Comparison of ENCODE assay signal across 8 cellular contexts in the genomic region with DNA sequence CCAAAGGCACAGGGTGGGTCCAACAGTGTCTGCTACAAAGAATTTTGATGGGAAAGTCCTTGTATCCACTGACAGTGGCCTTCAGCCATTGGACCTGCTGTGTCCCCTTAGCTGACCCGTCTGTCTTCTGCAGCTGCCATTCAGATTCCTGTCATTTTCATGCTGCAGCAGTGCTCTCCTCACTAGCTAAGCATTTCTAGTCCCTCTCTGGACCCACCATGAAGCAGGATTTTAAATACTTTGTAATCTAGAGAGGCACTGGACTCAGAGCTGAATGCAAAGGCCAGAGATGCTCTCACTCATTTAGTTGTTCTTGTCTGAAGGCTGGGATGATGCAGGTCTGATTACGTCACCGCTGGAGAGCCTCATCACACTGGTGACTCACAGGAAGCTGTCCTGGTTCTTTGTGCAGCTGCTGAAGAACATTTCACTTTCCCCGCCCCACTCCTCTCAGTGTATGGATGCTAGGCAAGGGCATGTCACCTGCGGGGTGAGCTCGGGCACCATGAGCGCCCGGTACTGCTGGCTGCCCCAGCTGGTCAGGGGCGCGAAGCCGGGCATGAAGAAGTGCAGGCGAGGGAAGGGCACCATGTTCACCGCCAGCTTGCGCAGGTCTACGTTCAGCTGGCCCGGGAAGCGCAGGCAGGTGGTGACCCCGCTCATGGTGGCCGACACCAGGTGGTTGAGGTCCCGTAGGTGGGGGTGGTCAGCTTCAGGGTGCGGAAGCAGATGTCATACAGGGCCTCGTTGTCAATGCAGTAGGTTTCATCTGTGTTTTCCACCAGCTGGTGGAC. TPM values are rescaled to one million over a fixed set of nuclear protein-coding genes. Genes with fewer than 3 reads are reported as not detected.
DNase-seq lines count a peak whose midpoint lies in the region; ATAC-seq, FAIRE-seq and TF ChIP-seq lines count a peak whose summit lies in the region.
"Had no signal": no experiment of that assay in that cellular context is flagged by ENCODE, and none has a peak within 500 bp of the region (broad histone marks: within the 10 kb centered on the region; RNA-seq: fewer than 3 reads in every experiment).

No MANE protein-coding gene starts in this region.

- TF ChIP-seq POLR2A in K562 (conservative IDR thresholded peaks at IDR 0.05) = no peak

- H4K20me1 ChIP-seq in PC-3 (ENCODE audit: low read length) (no peaks in the 10 kb centered on the region), K562 (replicated peaks; ENCODE audit: control insufficient read depth, insufficient read depth, low read length) (no peaks in the 10 kb centered on the region)

- peak; percentile 66; the same call in 1 of the 2 replicates for TF ChIP-seq EP300 in K562 (IDR thresholded peaks at IDR 0.05; ENCODE audit: low read length)

- BruUV-seq in PC-3 (replicated peaks; lab: Mats Ljungman, UMichigan) (no TSS peak), K562 (replicated peaks; lab: Mats Ljungman, UMichigan) (no TSS peak)

- no peaks in the 10 kb centered on the region for H3K27me3 ChIP-seq in PC-3 (ENCODE audit: low read length)
- H3K27me3 ChIP-seq in K562 (ENCODE audit: control insufficient read depth in 2 of 2, insufficient read depth in 2 of 2, low read length in 2 of 2) = peaks cover 0 to 4% of the 10 kb centered on the region in 2 experiments; a peak in 1 of 5 replicates

- DNase-seq in PC-3 (peak; percentile 62), K562 (ENCODE audit: extremely low read depth in 1 of 4, low spot score in 3 of 4) (peak; percentile 76 to 91 (median 83)), non-pigmented ciliary epithelial cell (ENCODE audit: low read depth) (peak; percentile 84), UCSD-AML1 (lab: John Stamatoyannopoulos, UW; ENCODE audit: unreplicated experiment) (no peak)

- POLR2A ChIA-PET in HEK293 (lab: Yijun Ruan, JAX) (interaction anchor here (1.1 to 2.3 kb wide), 7 partner anchors 11 to 50 kb away, joined by 3 to 20 read pairs (median 7); a partner anchor contains a TSS), PC-3 (lab: Charles Lee; ENCODE audit: unreplicated experiment) (no interaction called here), K562 (lab: Yijun Ruan, JAX) (interaction anchor here (0.6 to 1.6 kb wide), 10 partner anchors 11 to 82 kb away, joined by 3 to 9 read pairs (median 3); no protein-coding TSS in a partner anchor)

- H3K9me3 ChIP-seq in HEK293 (ENCODE audit: control insufficient read depth, insufficient read depth, low read depth, low read length) = no peaks in the 10 kb centered on the region
- no peaks in the 10 kb centered on the region for H3K9me3 ChIP-seq in PC-3 (ENCODE audit: low read length)
- no peaks in the 10 kb centered on the region for H3K9me3 ChIP-seq in K562 (replicated peaks; ENCODE audit: control insufficient read depth, insufficient read depth, low read depth, low read length)

- H3K9me1 ChIP-seq in K562 (ENCODE audit: control insufficient read depth, insufficient read depth, low read length) = no peaks in the 10 kb centered on the region

- H3K9ac ChIP-seq in PC-3 (ENCODE audit: low read length) = no peak overlapping the region
- H3K9ac ChIP-seq in K562 (ENCODE audit: insufficient read depth in 1 of 2, low read depth in 2 of 2, low read length in 2 of 2) = no peak overlapping the region
- H3K9ac ChIP-seq: KMS-11 had no signal

- ATAC-seq in PC-3 (peak; percentile 74), K562 (peak; percentile 94), GM18868 (IDR thresholded peaks at IDR 0.05; ENCODE audit: unreplicated experiment) (no peak), HG03378 (IDR thresholded peaks at IDR 0.05; ENCODE audit: unreplicated experiment) (no peak)

- H2AFZ ChIP-seq in PC-3 (ENCODE audit: low read length) (no peak overlapping the region), K562 (ENCODE audit: low read depth, low read length) (peak overlapping the region; percentile 77; the same call in 1 of the 2 replicates)

- H3K4me1 ChIP-seq in HEK293 (ENCODE audit: control insufficient read depth, insufficient read depth, low read length) (peaks cover 4% of the 10 kb centered on the region; the same call in 1 of the 2 replicates), PC-3 (ENCODE audit: insufficient read depth, low read length) (peaks cover 10% of the 10 kb centered on the region; the same call in 1 of the 2 replicates), K562 (replicated peaks in 1 of 2; ENCODE audit: control insufficient read depth in 2 of 2, insufficient read depth in 2 of 2, low read length in 2 of 2) (peaks cover 34 to 46% of the 10 kb centered on the region in 2 experiments)

- no peak overlapping the region for H3K4me2 ChIP-seq in PC-3 (ENCODE audit: low read length)
- H3K4me2 ChIP-seq in K562 (ENCODE audit: insufficient read depth, low read length) = no peak overlapping the region; the same call in 1 of the 2 replicates
- H3K4me2 ChIP-seq: KMS-11 had no signal

- no peak overlapping the region for H3K4me3 ChIP-seq in HEK293 (ENCODE audit: low read depth, low read length)
- H3K4me3 ChIP-seq in PC-3 (ENCODE audit: low read length) = no peak overlapping the region
- no peak overlapping the region for H3K4me3 ChIP-seq in K562

- H3K79me2 ChIP-seq in PC-3 (ENCODE audit: low read length) = no peaks in the 10 kb centered on the region
- no peaks in the 10 kb centered on the region; the same call in 2 of the 3 replicates for H3K79me2 ChIP-seq in K562 (ENCODE audit: control insufficient read depth, insufficient read depth, low read length)

- H3K36me3 ChIP-seq in HEK293 (ENCODE audit: control insufficient read depth in 2 of 2, insufficient read depth in 1 of 2, low read length in 2 of 2) (no peaks in the 10 kb centered on the region), PC-3 (ENCODE audit: low read depth, low read length) (no peaks in the 10 kb centered on the region), K562 (ENCODE audit: control insufficient read depth, insufficient read depth, low read length) (no peaks in the 10 kb centered on the region)

- in situ Hi-C loops in K562 (cut with MboI) = no loop called here

- H3K27ac ChIP-seq in HEK293 (ENCODE audit: extremely low read depth, low read depth, low read length) = no peak overlapping the region
- no peak overlapping the region for H3K27ac ChIP-seq in PC-3 (ENCODE audit: low read length)
- peak overlapping the region; percentile 31; the same call in 1 of the 3 replicates for H3K27ac ChIP-seq in K562 (ENCODE audit: extremely low read depth, low read depth, low read length)
- H3K27ac ChIP-seq: KMS-11 had no signal

- 47% methylated on average over 21 of the region's 22 CpGs for WGBS in K562 (ENCODE audit: insufficient coverage, low coverage, missing lambda C conversion rate)

- H3K9me2 ChIP-seq in PC-3 (replicated peaks; ENCODE audit: low read length) = no peaks in the 10 kb centered on the region

- TF ChIP-seq RAD21 in K562 (CRISPR knock-in tag; conservative IDR thresholded peaks at IDR 0.05 in 1 of 2, IDR thresholded peaks at IDR 0.05 in 1 of 2) = no peak

- CTCF ChIA-PET in HEK293 (lab: Yijun Ruan, JAX) (interaction anchor here (0.7 to 0.8 kb wide), 4 partner anchors 11 to 67 kb away, joined by 3 to 4 read pairs (median 3); no protein-coding TSS in a partner anchor), PC-3 (lab: Charles Lee) (no interaction called here), K562 (lab: Yijun Ruan, JAX; ENCODE audit: low intra/inter-chr PET ratio) (no interaction called here)

- no peak for TF ChIP-seq CTCF in HEK293 (tag by site-specific recombination; IDR thresholded peaks at IDR 0.05)
- TF ChIP-seq CTCF in PC-3 (conservative IDR thresholded peaks at IDR 0.05; ENCODE audit: low read depth, low read length) = no peak
- 0 out of 6 replicates have a peak, but pooled peaks of 1 of the 3 experiments have one; percentile 3 for TF ChIP-seq CTCF in K562 (IDR thresholded peaks at IDR 0.05 in 2 of 3, conservative IDR thresholded peaks at IDR 0.05 in 1 of 3; ENCODE audit: insufficient read depth in 2 of 3, low read depth in 1 of 3, low read length in 3 of 3)

- FAIRE-seq in K562 (lab: Jason Lieb, UNC) = peak; percentile 85

- no peaks in the 10 kb centered on the region for H3F3A ChIP-seq in PC-3 (ENCODE audit: low read length, unreplicated experiment)

- intact Hi-C loops in PC-3 (cut with micrococcal nuclease) = no loop called here
- intact Hi-C loops in K562 (cut with micrococcal nuclease) = no loop called here

RNA-seq across cellular contexts. Expression of a gene that starts 19.4 kb away (rescaled TPM):
- total RNA-seq in PC-3 (2014; rRNA removed) = 66.8 and 70.2 TPM in 2 replicates
- 19.1 and 41.5 TPM in 2 replicates for total RNA-seq in K562 (2011; cell fraction: chromatin; rRNA removed; ENCODE audit: low replicate concordance)
- total RNA-seq in K562 (2011; cell fraction: nucleolus; rRNA removed) = 35.0 and 37.2 TPM in 2 replicates
- 24.8 and 26.5 TPM in 2 replicates for total RNA-seq in K562 (2011; cell fraction: nucleoplasm; rRNA removed)
- total RNA-seq in K562 (2014; rRNA removed) = 92.1 and 101 TPM in 2 replicates
- 18.1 and 23.5 TPM in 2 replicates for total RNA-seq in K562 (2014; rRNA removed; fragmentation: Illumina TruSeq; extraction: Trizol)
- total RNA-seq in K562 (2015; rRNA removed; fragmentation: Illumina TruSeq; extraction: Trizol) = 43.2 and 44.9 TPM in 2 replicates
- 81.8 and 82.4 TPM in 2 replicates for total RNA-seq in K562 (2021)
- 45.6 and 52.0 TPM in 2 replicates for polyA plus RNA-seq in K562 (2011; rRNA removed)
- 57.7 and 124 TPM in 2 replicates for polyA plus RNA-seq in K562 (2011; cell fraction: cytosol; rRNA removed)
- polyA plus RNA-seq in K562 (2011; cell fraction: nucleus; rRNA removed) = 49.0 and 58.3 TPM in 2 replicates
- 70.6 and 119 TPM in 2 replicates for polyA plus RNA-seq in K562 (2012)
- polyA plus RNA-seq in K562 (2014; fragmentation: Illumina TruSeq; extraction: Trizol) = 50.1 and 68.1 TPM in 2 replicates
- polyA plus RNA-seq in K562 (2014; fragmentation: Nextera tagmentation; extraction: Ambion mirVana) = 1 to 10 TPM; 3.6 to 6.3 TPM
- 73.1 and 73.4 TPM in 2 replicates for polyA plus RNA-seq in K562 (2014; rRNA removed)
- polyA minus RNA-seq in K562 (2011; rRNA and poly(A)+ RNA removed) = 29.1 and 41.2 TPM in 2 replicates
- polyA minus RNA-seq in K562 (2011; cell fraction: cytosol; rRNA and poly(A)+ RNA removed) = 61.6 and 63.4 TPM in 2 replicates
- 17.5 and 22.9 TPM in 2 replicates for polyA minus RNA-seq in K562 (2011; cell fraction: nucleus; rRNA and poly(A)+ RNA removed)

RNA-seq across cellular contexts. Expression of a gene that starts 50.7 kb away (rescaled TPM):
- total RNA-seq in PC-3 (2014; rRNA removed) = 5.1 and 6.5 TPM in 2 replicates
- total RNA-seq in K562 (2011; cell fraction: chromatin; rRNA removed; ENCODE audit: low replicate concordance) = 1.7 and 4.6 TPM in 2 replicates
- 5.0 and 6.5 TPM in 2 replicates for total RNA-seq in K562 (2011; cell fraction: nucleolus; rRNA removed)
- 3.4 and 3.9 TPM in 2 replicates for total RNA-seq in K562 (2011; cell fraction: nucleoplasm; rRNA removed)
- 6.4 and 7.3 TPM in 2 replicates for total RNA-seq in K562 (2014; rRNA removed)
- total RNA-seq in K562 (2014; rRNA removed; fragmentation: Illumina TruSeq; extraction: Trizol) = 1.6 and 2.3 TPM in 2 replicates
- 3.3 and 3.8 TPM in 2 replicates for total RNA-seq in K562 (2015; rRNA removed; fragmentation: Illumina TruSeq; extraction: Trizol)
- 5.1 and 5.8 TPM in 2 replicates for total RNA-seq in K562 (2021)
- polyA plus RNA-seq in K562 (2011; rRNA removed) = 9.7 and 14.5 TPM in 2 replicates
- polyA plus RNA-seq in K562 (2011; cell fraction: cytosol; rRNA removed) = 18.8 and 24.4 TPM in 2 replicates
- 5.8 and 7.2 TPM in 2 replicates for polyA plus RNA-seq in K562 (2011; cell fraction: nucleus; rRNA removed)
- 9.9 and 11.3 TPM in 2 replicates for polyA plus RNA-seq in K562 (2012)
- 4.6 and 9.1 TPM in 2 replicates for polyA plus RNA-seq in K562 (2014; fragmentation: Illumina TruSeq; extraction: Trizol)
- polyA plus RNA-seq in K562 (2014; fragmentation: Nextera tagmentation; extraction: Ambion mirVana) = under 1 TPM; 0.11 to 0.18 TPM
- 6.1 and 7.0 TPM in 2 replicates for polyA plus RNA-seq in K562 (2014; rRNA removed)
- polyA minus RNA-seq in K562 (2011; rRNA and poly(A)+ RNA removed) = 5.1 and 6.2 TPM in 2 replicates
- 7.5 and 11.3 TPM in 2 replicates for polyA minus RNA-seq in K562 (2011; cell fraction: cytosol; rRNA and poly(A)+ RNA removed)
- 2.7 and 6.1 TPM in 2 replicates for polyA minus RNA-seq in K562 (2011; cell fraction: nucleus; rRNA and poly(A)+ RNA removed)

RNA-seq across cellular contexts. Expression of a gene that starts 58.2 kb away (rescaled TPM):
- 15.7 and 15.8 TPM in 2 replicates for total RNA-seq in PC-3 (2014; rRNA removed)
- 15.8 and 23.9 TPM in 2 replicates for total RNA-seq in K562 (2011; cell fraction: chromatin; rRNA removed; ENCODE audit: low replicate concordance)
- total RNA-seq in K562 (2011; cell fraction: nucleolus; rRNA removed) = 10.9 and 11.7 TPM in 2 replicates
- 18.0 and 24.7 TPM in 2 replicates for total RNA-seq in K562 (2011; cell fraction: nucleoplasm; rRNA removed)
- total RNA-seq in K562 (2014; rRNA removed) = 4.1 and 6.3 TPM in 2 replicates
- total RNA-seq in K562 (2014; rRNA removed; fragmentation: Illumina TruSeq; extraction: Trizol) = 8.5 and 9.8 TPM in 2 replicates
- total RNA-seq in K562 (2015; rRNA removed; fragmentation: Illumina TruSeq; extraction: Trizol) = 7.1 and 8.2 TPM in 2 replicates
- 10.3 and 10.4 TPM in 2 replicates for total RNA-seq in K562 (2021)
- 14.0 and 17.4 TPM in 2 replicates for polyA plus RNA-seq in K562 (2011; rRNA removed)
- 7.7 and 9.2 TPM in 2 replicates for polyA plus RNA-seq in K562 (2011; cell fraction: cytosol; rRNA removed)
- polyA plus RNA-seq in K562 (2011; cell fraction: nucleus; rRNA removed) = 14.9 and 16.2 TPM in 2 replicates
- 6.9 and 17.7 TPM in 2 replicates for polyA plus RNA-seq in K562 (2012)
- polyA plus RNA-seq in K562 (2014; fragmentation: Illumina TruSeq; extraction: Trizol) = 6.6 and 8.2 TPM in 2 replicates
- 1 to 10 TPM; 3.5 to 9.3 TPM for polyA plus RNA-seq in K562 (2014; fragmentation: Nextera tagmentation; extraction: Ambion mirVana)
- 6.3 and 8.1 TPM in 2 replicates for polyA plus RNA-seq in K562 (2014; rRNA removed)
- 9.0 and 11.6 TPM in 2 replicates for polyA minus RNA-seq in K562 (2011; rRNA and poly(A)+ RNA removed)
- 5.0 and 10.1 TPM in 2 replicates for polyA minus RNA-seq in K562 (2011; cell fraction: cytosol; rRNA and poly(A)+ RNA removed)
- 10.9 and 12.1 TPM in 2 replicates for polyA minus RNA-seq in K562 (2011; cell fraction: nucleus; rRNA and poly(A)+ RNA removed)

Comparison
In these comparisons a context has a peak if more than half of its experiments do, and no peak if none do; other contexts are left out.
1. ATAC-seq: peak in PC-3 (single experiment) and K562 (single experiment); none in GM18868 (single experiment) and HG03378 (single experiment).